Comparison of ENCODE assay signal across 8 cellular contexts in the genomic region with DNA sequence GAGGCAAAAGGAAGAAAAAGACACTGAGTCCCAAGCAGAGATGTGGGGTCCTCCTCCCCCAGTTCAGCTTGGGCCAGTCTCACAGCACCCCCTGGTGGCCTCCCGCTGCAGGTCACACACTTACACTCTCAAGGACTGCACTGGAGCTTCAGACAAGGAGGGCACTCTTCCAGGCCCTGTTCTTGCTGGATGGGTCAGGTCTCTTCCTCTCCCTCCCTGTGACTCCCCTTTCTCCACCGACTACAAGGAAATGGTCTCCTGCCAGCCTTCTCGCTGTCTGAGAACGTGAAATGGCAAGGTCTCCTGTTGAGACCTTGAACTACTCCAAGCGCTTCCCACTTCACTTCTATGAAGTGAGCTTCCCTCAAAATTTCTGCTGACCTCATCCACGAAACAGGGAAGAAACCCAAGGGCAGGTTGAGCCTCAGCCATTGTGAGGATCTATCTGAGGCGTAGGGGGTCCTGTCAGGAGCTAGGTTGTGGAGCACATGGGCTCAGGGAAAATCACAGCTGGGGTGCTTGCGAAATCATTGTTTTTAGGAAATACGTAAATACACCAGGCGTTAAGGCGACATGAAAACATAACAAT. TPM values are rescaled to one million over a fixed set of nuclear protein-coding genes. Genes with fewer than 3 reads are reported as not detected.
A peak's percentile ranks its signal among the peaks of the same experiment; 100 is the strongest.
DNase-seq lines count a peak whose midpoint lies in the region; ATAC-seq, FAIRE-seq and TF ChIP-seq lines count a peak whose summit lies in the region.

No MANE protein-coding gene starts in this region.

- no peaks in the 10 kb centered on the region for H3K9me3 Mint-ChIP-seq in activated T-helper 2 cell treated with anti-CD3 and anti-CD28 coated beads, Interferon-gamma antibody, Interleukin-2, Interleukin-4, amounts not matched to agents 10 μg/mL and 5 μg/mL and 100 μg/mL, durations not matched to agents 14 hours and 24 hours and 36 hours
- H3K9me3 Mint-ChIP-seq in type B pancreatic cell = peaks cover 4% of the 10 kb centered on the region

- H3K36me3 ChIP-seq in BE2C (no peaks in the 10 kb centered on the region), HEK293 (ENCODE audit: control insufficient read depth in 2 of 2, insufficient read depth in 1 of 2, low read length in 2 of 2) (no peaks in the 10 kb centered on the region), pancreas (no peaks in the 10 kb centered on the region)

- peaks cover 2% of the 10 kb centered on the region for H3K4me1 Mint-ChIP-seq in activated T-helper 2 cell treated with anti-CD3 and anti-CD28 coated beads, Interferon-gamma antibody, Interleukin-2, Interleukin-4, amounts not matched to agents 10 μg/mL and 5 μg/mL and 100 μg/mL, durations not matched to agents 14 hours and 24 hours and 36 hours (ENCODE audit: low read depth)
- peaks cover 13% of the 10 kb centered on the region for H3K4me1 Mint-ChIP-seq in type B pancreatic cell (ENCODE audit: unreplicated experiment)

- WGBS in pancreas, 2 donors = 27 to 29% methylated on average over 11 of the region's 11 CpGs

- H3K4me3 ChIP-seq in BE2C (ENCODE audit: low read depth, low read length) (no peak overlapping the region), HEK293 (ENCODE audit: low read depth, low read length) (no peak overlapping the region), pancreas (no peak overlapping the region)

- DNase-seq in BE2C (peak; percentile 81), RKO (ENCODE audit: low spot score) (peak; percentile 37), frontal cortex (ENCODE audit: low spot score in 2 of 2) (peak; percentile 38 to 65), pancreas (peak in 5 of 6 donors; percentile 64 to 85 (median 70)), type B pancreatic cell (ENCODE audit: extremely low spot score, unreplicated experiment) (no peak)
- peak; percentile 37 for DNase-seq in activated T-helper 2 cell treated with anti-CD3 and anti-CD28 coated beads, Interferon-gamma antibody, Interleukin-2, Interleukin-4, amounts not matched to agents 10 μg/mL and 5 μg/mL and 100 μg/mL, durations not matched to agents 14 hours and 24 hours and 36 hours (ENCODE audit: low spot score)

- CTCF ChIA-PET in HEK293 (lab: Yijun Ruan, JAX) = interaction anchor here (0.6 to 4.5 kb wide), 37 partner anchors 9 to 483 kb away, joined by 3 to 50 read pairs (median 5); a partner anchor contains a TSS

- POLR2A ChIA-PET in HEK293 (lab: Yijun Ruan, JAX) = interaction anchor here (0.5 kb wide), 1 partner anchor 139 kb away, joined by 5 read pairs; no protein-coding TSS in a partner anchor

- no peak overlapping the region for H3K27ac ChIP-seq in HEK293 (ENCODE audit: extremely low read depth, low read depth, low read length)
- H3K27ac ChIP-seq in pancreas = peak overlapping the region; percentile 35 to 64 (median 38)

- no peaks in the 10 kb centered on the region for H3K27me3 Mint-ChIP-seq in activated T-helper 2 cell treated with anti-CD3 and anti-CD28 coated beads, Interferon-gamma antibody, Interleukin-2, Interleukin-4, amounts not matched to agents 10 μg/mL and 5 μg/mL and 100 μg/mL, durations not matched to agents 14 hours and 24 hours and 36 hours (ENCODE audit: low read depth)
- H3K27me3 Mint-ChIP-seq in type B pancreatic cell = peaks cover 5% of the 10 kb centered on the region

- H3K9me3 ChIP-seq in BE2C = no peaks in the 10 kb centered on the region
- no peaks in the 10 kb centered on the region for H3K9me3 ChIP-seq in HEK293 (ENCODE audit: control insufficient read depth, insufficient read depth, low read depth, low read length)
- no peaks in the 10 kb centered on the region for H3K9me3 ChIP-seq in pancreas

- H3K36me3 Mint-ChIP-seq in activated T-helper 2 cell treated with anti-CD3 and anti-CD28 coated beads, Interferon-gamma antibody, Interleukin-2, Interleukin-4, amounts not matched to agents 10 μg/mL and 5 μg/mL and 100 μg/mL, durations not matched to agents 14 hours and 24 hours and 36 hours (ENCODE audit: low read depth) = no peaks in the 10 kb centered on the region
- H3K36me3 Mint-ChIP-seq in type B pancreatic cell = no peaks in the 10 kb centered on the region

- H3K4me1 ChIP-seq in BE2C = no peaks in the 10 kb centered on the region
- H3K4me1 ChIP-seq in HEK293 (ENCODE audit: control insufficient read depth, insufficient read depth, low read length) = no peaks in the 10 kb centered on the region
- H3K4me1 ChIP-seq in pancreas = peaks cover 0 to 9% (median 7%) of the 10 kb centered on the region in 3 donors

- intact Hi-C loops in activated T-helper 2 cell treated with anti-CD3 and anti-CD28 coated beads, Interferon-gamma antibody, Interleukin-2, Interleukin-4, amounts not matched to agents 10 μg/mL and 5 μg/mL and 100 μg/mL, durations not matched to agents 14 hours and 24 hours and 36 hours (cut with micrococcal nuclease) = loop anchor here (5.0 kb wide), 1 partner anchor 49 kb away; no protein-coding TSS in a partner anchor
- intact Hi-C loops in pancreas (cut with DNase I) = loop anchor here in 1 of 3 donors (10.0 kb wide), 1 partner anchor 56 kb away; no protein-coding TSS in a partner anchor

- peak; percentile 97 for TF ChIP-seq CTCF in BE2C (IDR thresholded peaks at IDR 0.05; ENCODE audit: low read depth, low read length)
- peak; percentile 80 for TF ChIP-seq CTCF in HEK293 (tag by site-specific recombination; IDR thresholded peaks at IDR 0.05)
- peak; percentile 76 to 85 (median 80) for TF ChIP-seq CTCF in pancreas (IDR thresholded peaks at IDR 0.05)
- peak; percentile 98 for TF ChIP-seq CTCF in type B pancreatic cell (conservative IDR thresholded peaks at IDR 0.05)

- H3K27me3 ChIP-seq in BE2C (no peaks in the 10 kb centered on the region), pancreas (no peaks in the 10 kb centered on the region)

- ATAC-seq in pancreas (peak; percentile 77 to 96 (median 90)), GM19328 (IDR thresholded peaks at IDR 0.05; ENCODE audit: unreplicated experiment) (no peak)

- FAIRE-seq in frontal cortex (lab: Jason Lieb, UNC) (no peak), pancreas (lab: Jason Lieb, UNC) (no peak)

- no peak overlapping the region for H3K27ac Mint-ChIP-seq in activated T-helper 2 cell treated with anti-CD3 and anti-CD28 coated beads, Interferon-gamma antibody, Interleukin-2, Interleukin-4, amounts not matched to agents 10 μg/mL and 5 μg/mL and 100 μg/mL, durations not matched to agents 14 hours and 24 hours and 36 hours
- no peak overlapping the region for H3K27ac Mint-ChIP-seq in type B pancreatic cell

- H3K4me3 Mint-ChIP-seq in activated T-helper 2 cell treated with anti-CD3 and anti-CD28 coated beads, Interferon-gamma antibody, Interleukin-2, Interleukin-4, amounts not matched to agents 10 μg/mL and 5 μg/mL and 100 μg/mL, durations not matched to agents 14 hours and 24 hours and 36 hours (ENCODE audit: low read depth) = no peak overlapping the region
- no peak overlapping the region for H3K4me3 Mint-ChIP-seq in type B pancreatic cell

TF ChIP-seq in HEK293, 187 proteins besides CTCF, POLR2A, EP300 and RAD21 (continues in another document):
- no peak for TF ChIP-seq ZNF23 (tag by site-specific recombination; IDR thresholded peaks at IDR 0.05; ENCODE audit: borderline replicate concordance)
- TF ChIP-seq, protein P1, sequence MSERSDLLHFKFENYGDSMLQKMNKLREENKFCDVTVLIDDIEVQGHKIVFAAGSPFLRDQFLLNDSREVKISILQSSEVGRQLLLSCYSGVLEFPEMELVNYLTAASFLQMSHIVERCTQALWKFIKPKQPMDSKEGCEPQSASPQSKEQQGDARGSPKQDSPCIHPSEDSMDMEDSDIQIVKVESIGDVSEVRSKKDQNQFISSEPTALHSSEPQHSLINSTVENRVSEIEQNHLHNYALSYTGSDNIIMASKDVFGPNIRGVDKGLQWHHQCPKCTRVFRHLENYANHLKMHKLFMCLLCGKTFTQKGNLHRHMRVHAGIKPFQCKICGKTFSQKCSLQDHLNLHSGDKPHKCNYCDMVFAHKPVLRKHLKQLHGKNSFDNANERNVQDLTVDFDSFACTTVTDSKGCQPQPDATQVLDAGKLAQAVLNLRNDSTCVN (tag by site-specific recombination; optimal IDR thresholded peaks at IDR 0.05) = no peak
- no peak for TF ChIP-seq ZBTB7A (tag by site-specific recombination; IDR thresholded peaks at IDR 0.05; ENCODE audit: low read depth)
- TF ChIP-seq, protein P2, sequence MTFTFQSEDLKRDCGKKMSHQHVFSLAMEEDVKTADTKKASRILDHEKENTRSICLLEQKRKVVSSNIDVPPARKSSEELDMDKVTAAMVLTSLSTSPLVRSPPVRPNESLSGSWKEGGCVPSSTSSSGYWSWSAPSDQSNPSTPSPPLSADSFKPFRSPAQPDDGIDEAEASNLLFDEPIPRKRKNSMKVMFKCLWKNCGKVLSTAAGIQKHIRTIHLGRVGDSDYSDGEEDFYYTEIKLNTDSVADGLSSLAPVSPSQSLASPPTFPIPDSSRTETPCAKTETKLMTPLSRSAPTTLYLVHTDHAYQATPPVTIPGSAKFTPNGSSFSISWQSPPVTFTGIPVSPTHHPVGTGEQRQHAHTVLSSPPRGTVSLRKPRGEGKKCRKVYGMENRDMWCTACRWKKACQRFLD (tag by site-specific recombination; IDR thresholded peaks at IDR 0.05) = no peak
- TF ChIP-seq ZNF2 (tag by site-specific recombination; IDR thresholded peaks at IDR 0.05) = 0 out of 2 replicates have a peak, but pooled peaks have one; percentile 56

RNA-seq across cellular contexts. Expression of a gene that starts 11.2 kb away (rescaled TPM):
- polyA plus RNA-seq in BE2C (2012; ENCODE audit: insufficient read depth, insufficient read length, low read depth) = not detected
- 0.21 TPM in 1 of 2 replicates, not detected in the other for total RNA-seq in activated T-helper 2 cell treated with anti-CD3 and anti-CD28 coated beads, Interferon-gamma antibody, Interleukin-2, Interleukin-4, amounts not matched to agents 10 μg/mL and 5 μg/mL and 100 μg/mL, durations not matched to agents 14 hours and 24 hours and 36 hours
- total RNA-seq in frontal cortex (not detected), pancreas (not detected), type B pancreatic cell (ENCODE audit: low replicate concordance) (not detected in 2 replicates)
- under 1 TPM in 1 of 2 donors, not detected in 1; 0.26 TPM for polyA plus RNA-seq in pancreas

RNA-seq across cellular contexts. Expression of a gene that starts 40.8 kb away (rescaled TPM):
- not detected for polyA plus RNA-seq in BE2C (2012; ENCODE audit: insufficient read depth, insufficient read length, low read depth)
- 0.50 and 0.57 TPM in 2 replicates for total RNA-seq in activated T-helper 2 cell treated with anti-CD3 and anti-CD28 coated beads, Interferon-gamma antibody, Interleukin-2, Interleukin-4, amounts not matched to agents 10 μg/mL and 5 μg/mL and 100 μg/mL, durations not matched to agents 14 hours and 24 hours and 36 hours
- total RNA-seq in frontal cortex (0.82 TPM), pancreas (1 to 10 TPM in 1 of 6 donors, under 1 TPM in 4, not detected in 1; 0.18 to 1.2 (median 0.58) TPM), type B pancreatic cell (ENCODE audit: low replicate concordance) (0.43 and 1.00 TPM in 2 replicates)
- polyA plus RNA-seq in pancreas = 1 to 10 TPM; 2.5 to 3.2 TPM
